16 cellular contexts compared by ENCODE assay signal in genomic region chr11:65321828-65322495, GRCh38. TPM values are rescaled to one million over a fixed set of nuclear protein-coding genes. Genes with fewer than 3 reads are reported as not detected.
DNase-seq lines count a peak whose midpoint lies in the region; ATAC-seq and TF ChIP-seq lines count a peak whose summit lies in the region.
"Had no signal": no experiment of that assay in that cellular context is flagged by ENCODE, and none has a peak within 500 bp of the region (broad histone marks: within the 10 kb centered on the region; RNA-seq: fewer than 3 reads in every experiment).

No MANE protein-coding gene starts in this region.

- peaks cover 12% of the 10 kb centered on the region; the same call in 1 of the 2 replicates for H4K20me1 ChIP-seq in GM23248 (ENCODE audit: insufficient read depth)

- no peak overlapping the region for H2AFZ ChIP-seq in GM23248

- H3K27me3 ChIP-seq in GM23248 (replicated peaks; ENCODE audit: insufficient read depth) (no peaks in the 10 kb centered on the region), RWPE2 (ENCODE audit: insufficient read depth, poor library complexity, severe bottlenecking) (no peaks in the 10 kb centered on the region), lower lobe of right lung (ENCODE audit: low read depth) (no peaks in the 10 kb centered on the region), subcutaneous abdominal adipose tissue (ENCODE audit: control insufficient read depth in 5 of 5, insufficient read depth in 4 of 5, low read length in 5 of 5) (no peaks in the 10 kb centered on the region)
- H3K27me3 ChIP-seq: ovary had no signal

- H3K9me2 ChIP-seq in GM23248 (ENCODE audit: insufficient read depth) = no peaks in the 10 kb centered on the region

- H3K79me2 ChIP-seq in GM23248 (ENCODE audit: insufficient read depth) = peaks cover 64% of the 10 kb centered on the region

- H3K4me2 ChIP-seq in GM23248 (ENCODE audit: unreplicated experiment) = no peak overlapping the region

- H3K4me1 ChIP-seq in GM23248 (ENCODE audit: insufficient read depth) (peaks cover 14% of the 10 kb centered on the region), RWPE2 (ENCODE audit: insufficient read depth, poor library complexity, severe bottlenecking) (peaks cover 7% of the 10 kb centered on the region), lower lobe of right lung (peaks cover 43% of the 10 kb centered on the region), subcutaneous abdominal adipose tissue (ENCODE audit: control insufficient read depth in 5 of 5, insufficient read depth in 5 of 5, low read length in 5 of 5) (peaks cover 9 to 53% (median 42%) of the 10 kb centered on the region in 5 donors)

- H3K9me3 ChIP-seq in GM23248 (ENCODE audit: low read depth) (no peaks in the 10 kb centered on the region), RWPE2 (ENCODE audit: severe bottlenecking) (no peaks in the 10 kb centered on the region), lower lobe of right lung (no peaks in the 10 kb centered on the region), subcutaneous abdominal adipose tissue (ENCODE audit: control insufficient read depth in 5 of 5, low read length in 5 of 5) (no peaks in the 10 kb centered on the region)
- H3K9me3 ChIP-seq: ovary had no signal

- peak overlapping the region; percentile 16; the same call in 1 of the 2 replicates for H3K9ac ChIP-seq in GM23248
- no peak overlapping the region for H3K9ac ChIP-seq in subcutaneous abdominal adipose tissue (ENCODE audit: low read length in 5 of 5)

- TF ChIP-seq CTCF in RWPE2 (IDR thresholded peaks at IDR 0.05; ENCODE audit: poor library complexity, severe bottlenecking) (no peak), lower lobe of right lung (IDR thresholded peaks at IDR 0.05) (no peak)

- DNase-seq in GM23248 (no peak), RWPE2 (ENCODE audit: low spot score) (peak; percentile 57), lower lobe of right lung (peak; percentile 34), NCI-H1092 (lab: John Stamatoyannopoulos, UW) (no peak), GM19238 (ENCODE audit: insufficient read length, low spot score) (no peak), GM19240 (ENCODE audit: insufficient read length, low spot score) (no peak)
- DNase-seq: activated naive CD4-positive, alpha-beta T cell treated with Interleukin-2 at 50 U/mL for 16 hours; DND-41; effector memory CD4-positive, alpha-beta T cell; NCI-H1092 treated with DMSO at 0.1 percent for 48 hours; NCI-H2081; ovary; SIG-M5 had no signal

- in situ Hi-C loops in GM23248 (cut with MboI) = loop anchor here (10.0 kb wide), 1 partner anchor 47 kb away; no protein-coding TSS in a partner anchor

- H3K27ac ChIP-seq in GM23248 (no peak overlapping the region), RWPE2 (ENCODE audit: poor library complexity, severe bottlenecking) (no peak overlapping the region), lower lobe of right lung (peak overlapping the region; percentile 31), subcutaneous abdominal adipose tissue (ENCODE audit: low read depth, low read length) (peak overlapping the region; percentile 30)
- H3K27ac ChIP-seq: ovary had no signal

- peaks cover 67% of the 10 kb centered on the region for H3F3A ChIP-seq in GM23248 (ENCODE audit: insufficient read depth)

- intact Hi-C loops in lower lobe of right lung (cut with DNase I) = no loop called here

- H3K36me3 ChIP-seq in GM23248 (ENCODE audit: low read depth) = peaks cover 34% of the 10 kb centered on the region
- H3K36me3 ChIP-seq in RWPE2 (ENCODE audit: low read depth) = peaks cover 33% of the 10 kb centered on the region
- peaks cover 31% of the 10 kb centered on the region for H3K36me3 ChIP-seq in lower lobe of right lung
- peaks cover 0 to 31% (median 29%) of the 10 kb centered on the region in 5 donors for H3K36me3 ChIP-seq in subcutaneous abdominal adipose tissue (ENCODE audit: control insufficient read depth in 5 of 5, insufficient read depth in 5 of 5, low read length in 5 of 5)
- H3K36me3 ChIP-seq: ovary had no signal

- H3K4me3 ChIP-seq in GM23248 (no peak overlapping the region), RWPE2 (ENCODE audit: severe bottlenecking) (no peak overlapping the region), lower lobe of right lung (no peak overlapping the region), subcutaneous abdominal adipose tissue (ENCODE audit: low read depth in 1 of 5, low read length in 5 of 5) (peak overlapping the region in 1 of 5 donors; percentile 30)
- H3K4me3 ChIP-seq: ovary had no signal

- ATAC-seq in RWPE2 (ENCODE audit: low read depth) (no peak), lower lobe of right lung (peak; percentile 17 to 39)

- 40 to 42% methylated on average over 13 of the region's 13 CpGs for WGBS in GM23248 (ENCODE audit: low coverage in 1 of 2, low lambda C conversion rate in 2 of 2, missing lambda C conversion rate in 2 of 2), 2 experiments

RNA-seq across cellular contexts. Expression of gene CDC42EP2, which starts 7.3 kb away (rescaled TPM):
- 32.1 and 32.6 TPM in 2 replicates for total RNA-seq in GM23248 (2014; rRNA removed; shearing (Covaris generic))
- 37.9 and 40.3 TPM in 2 replicates for polyA plus RNA-seq in GM23248 (2016; fragmentation: Nextera tagmentation; extraction: Ambion mirVana)
- total RNA-seq in lower lobe of right lung = 17.0 TPM

RNA-seq across cellular contexts. Expression of gene DPF2, which starts 11.7 kb away (rescaled TPM):
- total RNA-seq in GM23248 (2014; rRNA removed; shearing (Covaris generic)) = 27.7 and 30.0 TPM in 2 replicates
- polyA plus RNA-seq in GM23248 (2016; fragmentation: Nextera tagmentation; extraction: Ambion mirVana) = 51.2 and 54.1 TPM in 2 replicates
- 45.8 TPM for total RNA-seq in lower lobe of right lung

RNA-seq across cellular contexts. Expression of gene TIGD3, which starts 32.6 kb away (rescaled TPM):
- total RNA-seq in GM23248 (2014; rRNA removed; shearing (Covaris generic)) = not detected in 2 replicates
- not detected in 2 replicates for polyA plus RNA-seq in GM23248 (2016; fragmentation: Nextera tagmentation; extraction: Ambion mirVana)
- 0.18 TPM for total RNA-seq in lower lobe of right lung
- total RNA-seq: lung microvascular endothelial cell, skeletal muscle tissue had no signal

Comparison
In these comparisons a context has a peak if more than half of its experiments do, and no peak if none do; other contexts are left out.
1. DNase-seq: peak in RWPE2 (single experiment) and lower lobe of right lung (single experiment); none in GM23248 (single experiment), NCI-H1092 (single experiment), GM19238 (single experiment) and GM19240 (single experiment).
2. H3K27ac ChIP-seq: peak in lower lobe of right lung (single experiment) and subcutaneous abdominal adipose tissue (single experiment); none in GM23248 (single experiment) and RWPE2 (single experiment).